In genomic region chr3:69079269-69080159, GRCh38 we compare ENCODE assay signal across 8 cellular contexts. TPM values are rescaled to one million over a fixed set of nuclear protein-coding genes. Genes with fewer than 3 reads are reported as not detected.
DNase-seq lines count a peak whose midpoint lies in the region; FAIRE-seq and TF ChIP-seq lines count a peak whose summit lies in the region.

No MANE protein-coding gene starts in this region.

- peak; percentile 21 for FAIRE-seq in GM19239 (lab: Jason Lieb, UNC)

- H3K4me1 ChIP-seq in OCI-LY1 (ENCODE audit: insufficient read depth, low read length, severe bottlenecking) (peaks cover 66% of the 10 kb centered on the region), tibial nerve (peaks cover 0 to 66% (median 51%) of the 10 kb centered on the region in 4 donors)

- 1 to 2% methylated on average over 29 of the region's 29 CpGs for WGBS in lower leg skin, 2 donors
- WGBS in tibial nerve, 2 donors: 2 to 4% methylated on average over 22 to 26 of the region's 29 CpGs

- TF ChIP-seq EP300 in tibial nerve (IDR thresholded peaks at IDR 0.05): no peak

- peak overlapping the region; percentile 43 for H3K4me3 ChIP-seq in AG09309 (ENCODE audit: control insufficient read depth, low read depth, low read length)
- H3K4me3 ChIP-seq in OCI-LY1 (ENCODE audit: low read depth, low read length, poor library complexity, severe bottlenecking): peak overlapping the region; percentile 89
- peak overlapping the region; percentile 73 for H3K4me3 ChIP-seq in choroid plexus epithelial cell (ENCODE audit: low read depth, low read length)
- peak overlapping the region; percentile 85 for H3K4me3 ChIP-seq in lower leg skin (ENCODE audit: low read depth, poor library complexity, severe bottlenecking)
- H3K4me3 ChIP-seq in tibial nerve: peak overlapping the region; percentile 74 to 96 (median 83)

- H3K9me3 ChIP-seq in OCI-LY1 (ENCODE audit: low read length) (no peaks in the 10 kb centered on the region), tibial nerve (no peaks in the 10 kb centered on the region)

- H3K36me3 ChIP-seq in OCI-LY1 (ENCODE audit: insufficient read depth, low read length) (peaks cover 4% of the 10 kb centered on the region; the same call in 1 of the 2 replicates), tibial nerve (peaks cover 0 to 20% (median 0%) of the 10 kb centered on the region in 3 donors)

- H3K27ac ChIP-seq in OCI-LY1 (ENCODE audit: low read depth, low read length, poor library complexity, severe bottlenecking) (peak overlapping the region; percentile 24), tibial nerve (peak overlapping the region; percentile 76 to 97 (median 93))

- no peaks in the 10 kb centered on the region for H4K20me1 ChIP-seq in OCI-LY1 (ENCODE audit: insufficient read depth, low read length)

- no peak for DNase-seq in AG09309 (ENCODE audit: low read depth)
- no peak for DNase-seq in GM19239 (ENCODE audit: insufficient read length, low spot score)
- DNase-seq in choroid plexus epithelial cell (ENCODE audit: low read depth): no peak
- no peak for DNase-seq in lower leg skin (ENCODE audit: low spot score in 2 of 2)
- no peak for DNase-seq in tibial nerve (ENCODE audit: low spot score in 2 of 2)
- DNase-seq in stimulated activated CD4-positive, alpha-beta T cell treated with anti-CD3 and anti-CD28 coated beads, Interleukin-12 subunit alpha, Interleukin-12 subunit beta, amount 100 ng/mL, for 4 hours: no peak
- DNase-seq in NCI-H2029 (lab: John Stamatoyannopoulos, UW): no peak

- peak overlapping the region; percentile 92 for H3K9ac ChIP-seq in OCI-LY1 (ENCODE audit: low read length)

- intact Hi-C loops in lower leg skin (cut with DNase I; ENCODE audit: low total_unique reads): no loop called here

- no peak for TF ChIP-seq CTCF in AG09309 (IDR thresholded peaks at IDR 0.05; ENCODE audit: control insufficient read depth, insufficient read depth, low read depth, low read length, missing control alignments)
- TF ChIP-seq CTCF in OCI-LY1 (IDR thresholded peaks at IDR 0.05; ENCODE audit: low read length): no peak
- TF ChIP-seq CTCF in choroid plexus epithelial cell (conservative IDR thresholded peaks at IDR 0.05; ENCODE audit: low read depth, low read length): no peak
- TF ChIP-seq CTCF in lower leg skin (IDR thresholded peaks at IDR 0.05): no peak
- TF ChIP-seq CTCF in tibial nerve (IDR thresholded peaks at IDR 0.05): no peak

- peaks cover 34% of the 10 kb centered on the region for H3K79me2 ChIP-seq in OCI-LY1 (ENCODE audit: insufficient read depth, low read length)

- no peak overlapping the region for H2AFZ ChIP-seq in OCI-LY1 (ENCODE audit: low read length)

- peak overlapping the region; percentile 85 for H3K4me2 ChIP-seq in OCI-LY1 (ENCODE audit: low read length)

- 0 out of 2 replicates have a peak, but pooled peaks cover 8% of the 10 kb centered on the region for H3F3A ChIP-seq in OCI-LY1 (ENCODE audit: insufficient read depth, low read length)

- no peak for TF ChIP-seq POLR2A in lower leg skin (IDR thresholded peaks at IDR 0.05)
- TF ChIP-seq POLR2A in tibial nerve (IDR thresholded peaks at IDR 0.05): no peak

- H3K27me3 ChIP-seq in OCI-LY1 (ENCODE audit: insufficient read depth, low read length): no peaks in the 10 kb centered on the region
- no peaks in the 10 kb centered on the region for H3K27me3 ChIP-seq in tibial nerve

- no peaks in the 10 kb centered on the region for H3K9me2 ChIP-seq in OCI-LY1 (ENCODE audit: low read depth, low read length)

RNA-seq across cellular contexts. Expression of gene UBA3, which starts 0.7 kb away (rescaled TPM):
- total RNA-seq in lower leg skin (10 to 100 TPM; 33.8 to 54.6 (median 36.6) TPM), tibial nerve (10 to 100 TPM; 22.6 to 80.7 (median 50.8) TPM)

RNA-seq across cellular contexts. Expression of gene ARL6IP5, which starts 5.2 kb away (rescaled TPM):
- total RNA-seq in lower leg skin (10 to 100 TPM; 28.1 to 75.9 (median 54.1) TPM), tibial nerve (100 to 1,000 TPM; 113 to 153 (median 133) TPM)

RNA-seq across cellular contexts. Expression of gene TMF1, which starts 27.4 kb away (rescaled TPM):
- total RNA-seq in lower leg skin: 10 to 100 TPM; 21.1 to 27.7 (median 24.9) TPM
- total RNA-seq in tibial nerve: 10 to 100 TPM; 24.7 to 33.5 (median 33.0) TPM

RNA-seq across cellular contexts. Expression of gene LMOD3, which starts 42.9 kb away (rescaled TPM):
- total RNA-seq in lower leg skin (not detected), tibial nerve (not detected)
